1 cellular context compared by ENCODE assay signal in the genomic region with DNA sequence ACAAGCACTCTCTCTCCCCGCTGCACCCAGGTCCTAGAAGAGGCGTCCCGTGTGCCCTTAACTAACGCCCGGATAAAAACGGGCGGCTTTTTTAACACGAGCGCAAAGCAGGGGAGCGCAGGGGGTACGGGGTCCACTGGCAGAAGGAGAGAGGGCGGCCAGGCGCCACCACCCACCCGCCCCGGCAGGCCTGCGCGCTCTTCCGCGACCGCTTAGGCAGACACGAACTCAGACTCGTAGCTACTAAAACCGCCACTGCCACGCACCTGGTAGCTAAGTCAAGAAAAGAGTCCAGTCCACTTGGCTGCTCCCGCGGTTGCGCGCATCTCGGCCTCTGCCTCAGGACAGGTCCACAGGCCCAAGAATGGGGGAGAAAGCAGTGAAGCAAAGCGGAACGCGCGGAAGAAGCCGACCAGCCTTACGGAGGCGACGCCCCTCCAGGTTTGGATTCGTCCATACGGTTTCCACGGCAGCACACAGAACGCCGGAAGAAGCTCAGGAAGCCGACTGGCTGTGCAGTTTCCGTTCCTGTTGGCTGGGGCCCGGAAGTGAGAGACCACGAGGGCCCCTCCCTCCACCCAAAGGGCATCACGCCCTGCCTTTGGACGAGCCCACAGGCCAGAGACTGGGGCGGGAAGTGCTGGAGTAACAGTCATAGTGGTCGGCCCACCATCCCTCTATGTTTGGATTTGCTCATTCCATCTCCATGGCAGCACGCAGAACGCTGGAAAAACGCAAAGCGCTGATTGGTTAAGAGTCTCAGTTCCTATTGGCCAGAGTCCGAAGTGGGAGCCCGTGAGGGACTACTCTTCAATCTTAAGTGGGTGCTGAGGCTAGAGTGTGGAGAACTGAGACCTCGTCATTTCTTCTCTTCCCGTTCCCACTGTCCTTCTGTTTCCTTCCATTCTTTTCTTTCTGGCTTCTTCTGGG.
TF ChIP-seq lines count a peak whose summit lies in the region.

A gene (minus strand): TSS at position 354 of the 930 bp plus-strand sequence. CDS start 7,344 bp downstream, outside the sequence.

TF ChIP-seq in K562, 482 proteins besides CTCF, POLR2A, EP300 and RAD21 (continued from another document):
- TF ChIP-seq, protein P1, sequence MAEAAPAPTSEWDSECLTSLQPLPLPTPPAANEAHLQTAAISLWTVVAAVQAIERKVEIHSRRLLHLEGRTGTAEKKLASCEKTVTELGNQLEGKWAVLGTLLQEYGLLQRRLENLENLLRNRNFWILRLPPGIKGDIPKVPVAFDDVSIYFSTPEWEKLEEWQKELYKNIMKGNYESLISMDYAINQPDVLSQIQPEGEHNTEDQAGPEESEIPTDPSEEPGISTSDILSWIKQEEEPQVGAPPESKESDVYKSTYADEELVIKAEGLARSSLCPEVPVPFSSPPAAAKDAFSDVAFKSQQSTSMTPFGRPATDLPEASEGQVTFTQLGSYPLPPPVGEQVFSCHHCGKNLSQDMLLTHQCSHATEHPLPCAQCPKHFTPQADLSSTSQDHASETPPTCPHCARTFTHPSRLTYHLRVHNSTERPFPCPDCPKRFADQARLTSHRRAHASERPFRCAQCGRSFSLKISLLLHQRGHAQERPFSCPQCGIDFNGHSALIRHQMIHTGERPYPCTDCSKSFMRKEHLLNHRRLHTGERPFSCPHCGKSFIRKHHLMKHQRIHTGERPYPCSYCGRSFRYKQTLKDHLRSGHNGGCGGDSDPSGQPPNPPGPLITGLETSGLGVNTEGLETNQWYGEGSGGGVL (CRISPR knock-in tag; IDR thresholded peaks at IDR 0.05), result no peak
- TF ChIP-seq MAZ (CRISPR knock-in tag; conservative IDR thresholded peaks at IDR 0.05 in 1 of 2, IDR thresholded peaks at IDR 0.05 in 1 of 2), result peak; percentile 87 to 94
- TF ChIP-seq NR2C2 (CRISPR knock-in tag; IDR thresholded peaks at IDR 0.05), result no peak
- peak; percentile 69; the same call in 1 of the 2 replicates for TF ChIP-seq NR2C2 (tag; IDR thresholded peaks at IDR 0.05)
- TF ChIP-seq, protein P2, sequence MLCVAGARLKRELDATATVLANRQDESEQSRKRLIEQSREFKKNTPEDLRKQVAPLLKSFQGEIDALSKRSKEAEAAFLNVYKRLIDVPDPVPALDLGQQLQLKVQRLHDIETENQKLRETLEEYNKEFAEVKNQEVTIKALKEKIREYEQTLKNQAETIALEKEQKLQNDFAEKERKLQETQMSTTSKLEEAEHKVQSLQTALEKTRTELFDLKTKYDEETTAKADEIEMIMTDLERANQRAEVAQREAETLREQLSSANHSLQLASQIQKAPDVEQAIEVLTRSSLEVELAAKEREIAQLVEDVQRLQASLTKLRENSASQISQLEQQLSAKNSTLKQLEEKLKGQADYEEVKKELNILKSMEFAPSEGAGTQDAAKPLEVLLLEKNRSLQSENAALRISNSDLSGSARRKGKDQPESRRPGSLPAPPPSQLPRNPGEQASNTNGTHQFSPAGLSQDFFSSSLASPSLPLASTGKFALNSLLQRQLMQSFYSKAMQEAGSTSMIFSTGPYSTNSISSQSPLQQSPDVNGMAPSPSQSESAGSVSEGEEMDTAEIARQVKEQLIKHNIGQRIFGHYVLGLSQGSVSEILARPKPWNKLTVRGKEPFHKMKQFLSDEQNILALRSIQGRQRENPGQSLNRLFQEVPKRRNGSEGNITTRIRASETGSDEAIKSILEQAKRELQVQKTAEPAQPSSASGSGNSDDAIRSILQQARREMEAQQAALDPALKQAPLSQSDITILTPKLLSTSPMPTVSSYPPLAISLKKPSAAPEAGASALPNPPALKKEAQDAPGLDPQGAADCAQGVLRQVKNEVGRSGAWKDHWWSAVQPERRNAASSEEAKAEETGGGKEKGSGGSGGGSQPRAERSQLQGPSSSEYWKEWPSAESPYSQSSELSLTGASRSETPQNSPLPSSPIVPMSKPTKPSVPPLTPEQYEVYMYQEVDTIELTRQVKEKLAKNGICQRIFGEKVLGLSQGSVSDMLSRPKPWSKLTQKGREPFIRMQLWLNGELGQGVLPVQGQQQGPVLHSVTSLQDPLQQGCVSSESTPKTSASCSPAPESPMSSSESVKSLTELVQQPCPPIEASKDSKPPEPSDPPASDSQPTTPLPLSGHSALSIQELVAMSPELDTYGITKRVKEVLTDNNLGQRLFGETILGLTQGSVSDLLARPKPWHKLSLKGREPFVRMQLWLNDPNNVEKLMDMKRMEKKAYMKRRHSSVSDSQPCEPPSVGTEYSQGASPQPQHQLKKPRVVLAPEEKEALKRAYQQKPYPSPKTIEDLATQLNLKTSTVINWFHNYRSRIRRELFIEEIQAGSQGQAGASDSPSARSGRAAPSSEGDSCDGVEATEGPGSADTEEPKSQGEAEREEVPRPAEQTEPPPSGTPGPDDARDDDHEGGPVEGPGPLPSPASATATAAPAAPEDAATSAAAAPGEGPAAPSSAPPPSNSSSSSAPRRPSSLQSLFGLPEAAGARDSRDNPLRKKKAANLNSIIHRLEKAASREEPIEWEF (CRISPR knock-in tag; IDR thresholded peaks at IDR 0.05), result no peak
TF ChIP-seq in K562: peak in this region for 139.
